Comparison of ENCODE assay signal across 1 cellular context in genomic region chr19:14528419-14529253, GRCh38.
TF ChIP-seq lines count a peak whose summit lies in the region.

No MANE protein-coding gene starts in this region.

TF ChIP-seq in H1, 55 proteins besides CTCF, POLR2A, EP300 and RAD21:
- TF ChIP-seq MAFK (IDR thresholded peaks at IDR 0.05; ENCODE audit: low read depth, low read length) = no peak
- TF ChIP-seq TEAD4 (IDR thresholded peaks at IDR 0.05; ENCODE audit: low read depth, low read length) = no peak
- TF ChIP-seq USF2 (IDR thresholded peaks at IDR 0.05; ENCODE audit: low read length) = 0 out of 2 replicates have a peak, but pooled peaks have one; percentile 12
- no peak for TF ChIP-seq JUN (IDR thresholded peaks at IDR 0.05; ENCODE audit: low read depth, low read length)
- TF ChIP-seq ATF2 (IDR thresholded peaks at IDR 0.05; ENCODE audit: low read length) = no peak
- no peak for TF ChIP-seq JUND (IDR thresholded peaks at IDR 0.05; ENCODE audit: low read length)
- TF ChIP-seq KDM1A (IDR thresholded peaks at IDR 0.05; ENCODE audit: borderline replicate concordance, low read length) = peak; percentile 16; the same call in 1 of the 2 replicates
- no peak for TF ChIP-seq NRF1 (IDR thresholded peaks at IDR 0.05; ENCODE audit: low read depth, low read length)
- TF ChIP-seq SIN3A (conservative IDR thresholded peaks at IDR 0.05 in 1 of 2, IDR thresholded peaks at IDR 0.05 in 1 of 2; ENCODE audit: low read depth in 1 of 2, low read length in 2 of 2) = 0 out of 4 replicates have a peak, but pooled peaks of 1 of the 2 experiments have one; percentile 70
- no peak for TF ChIP-seq YY1 (IDR thresholded peaks at IDR 0.05; ENCODE audit: low read depth, low read length)
- no peak for TF ChIP-seq CEBPB (IDR thresholded peaks at IDR 0.05; ENCODE audit: low read depth, low read length)
- no peak for TF ChIP-seq BRCA1 (IDR thresholded peaks at IDR 0.05; ENCODE audit: low read depth, low read length)
- no peak for TF ChIP-seq BACH1 (IDR thresholded peaks at IDR 0.05; ENCODE audit: low read length)
- TF ChIP-seq CREB1 (IDR thresholded peaks at IDR 0.05) = no peak
- TF ChIP-seq TCF12 (IDR thresholded peaks at IDR 0.05; ENCODE audit: low read depth, low read length) = no peak
- TF ChIP-seq ASH2L (IDR thresholded peaks at IDR 0.05; ENCODE audit: low read length) = no peak
- no peak for TF ChIP-seq FOSL1 (IDR thresholded peaks at IDR 0.05; ENCODE audit: insufficient read depth, low read depth, low read length)
- no peak for TF ChIP-seq KDM5A (IDR thresholded peaks at IDR 0.05; ENCODE audit: low read length)
- TF ChIP-seq TAF1 (IDR thresholded peaks at IDR 0.05; ENCODE audit: low read depth, low read length) = no peak
- TF ChIP-seq SIRT6 (IDR thresholded peaks at IDR 0.05; ENCODE audit: low read length) = no peak
- TF ChIP-seq POU5F1 (IDR thresholded peaks at IDR 0.05; ENCODE audit: low read depth, low read length) = no peak
- TF ChIP-seq SP1 (IDR thresholded peaks at IDR 0.05; ENCODE audit: low read depth, low read length) = no peak
